ENCODE assay signal across 1 cellular context in genomic region chr15:43105778-43106485, GRCh38.
TF ChIP-seq lines count a peak whose summit lies in the region.

Gene UBR1 (minus strand): TSS chr15:43106038. CDS start chr15:43106022, 16 bp downstream.

TF ChIP-seq in HepG2, 621 proteins besides CTCF, POLR2A, EP300 and RAD21 (continued from another document and continues in another):
- no peak for TF ChIP-seq KIAA2018 (CRISPR knock-in tag; IDR thresholded peaks at IDR 0.05; ENCODE audit: borderline replicate concordance)
- no peak for TF ChIP-seq ZNF235 (CRISPR knock-in tag; IDR thresholded peaks at IDR 0.05; ENCODE audit: borderline replicate concordance)
- TF ChIP-seq ZFX (CRISPR knock-in tag; IDR thresholded peaks at IDR 0.05; ENCODE audit: low read depth) = peak; percentile 62
- peak; percentile 97 for TF ChIP-seq KAT8 (CRISPR knock-in tag; IDR thresholded peaks at IDR 0.05)
- TF ChIP-seq KDM2A (CRISPR knock-in tag; IDR thresholded peaks at IDR 0.05; ENCODE audit: borderline replicate concordance, low read depth) = peak; percentile 79; the same call in 1 of the 2 replicates
- peak; percentile 79; the same call in 1 of the 2 replicates for TF ChIP-seq KDM5B (CRISPR knock-in tag; IDR thresholded peaks at IDR 0.05; ENCODE audit: borderline replicate concordance)
- peak in 1 of 2 experiments; percentile 61; a peak in 1 of 4 replicates for TF ChIP-seq KLF16 (CRISPR knock-in tag; IDR thresholded peaks at IDR 0.05)
- peak; percentile 68; the same call in 1 of the 2 replicates for TF ChIP-seq ZFP91 (CRISPR knock-in tag; IDR thresholded peaks at IDR 0.05; ENCODE audit: borderline replicate concordance)
- TF ChIP-seq IKZF5 (CRISPR knock-in tag; IDR thresholded peaks at IDR 0.05) = peak; percentile 71
- TF ChIP-seq ZFP62 (CRISPR knock-in tag; IDR thresholded peaks at IDR 0.05) = no peak
- peak; percentile 14; the same call in 1 of the 2 replicates for TF ChIP-seq BCL6 (CRISPR knock-in tag; IDR thresholded peaks at IDR 0.05)
- no peak for TF ChIP-seq MAFF (IDR thresholded peaks at IDR 0.05; ENCODE audit: low read depth, low read length)
- TF ChIP-seq ZNF30 (CRISPR knock-in tag; IDR thresholded peaks at IDR 0.05) = peak; percentile 56; the same call in 1 of the 2 replicates
- peak; percentile 96 for TF ChIP-seq SAP130 (CRISPR knock-in tag; IDR thresholded peaks at IDR 0.05; ENCODE audit: low read depth)
- TF ChIP-seq LRRFIP1 (CRISPR knock-in tag; conservative IDR thresholded peaks at IDR 0.05) = no peak
- peak; percentile 94 for TF ChIP-seq ELF1 (CRISPR knock-in tag; IDR thresholded peaks at IDR 0.05)
- peak; percentile 12; the same call in 1 of the 2 replicates for TF ChIP-seq ZNF768 (CRISPR knock-in tag; IDR thresholded peaks at IDR 0.05)
- no peak for TF ChIP-seq ZBTB44 (CRISPR knock-in tag; IDR thresholded peaks at IDR 0.05)
- 0 out of 2 replicates have a peak, but pooled peaks have one; percentile 17 for TF ChIP-seq ZKSCAN8 (CRISPR knock-in tag; IDR thresholded peaks at IDR 0.05; ENCODE audit: borderline replicate concordance)
- peak; percentile 61; the same call in 1 of the 2 replicates for TF ChIP-seq KDM3A (CRISPR knock-in tag; IDR thresholded peaks at IDR 0.05; ENCODE audit: low read depth)
- 0 out of 2 replicates have a peak, but pooled peaks have one; percentile 44 for TF ChIP-seq ZSCAN31 (CRISPR knock-in tag; IDR thresholded peaks at IDR 0.05; ENCODE audit: low read depth)
- peak; percentile 47 for TF ChIP-seq ZNF501 (CRISPR knock-in tag; IDR thresholded peaks at IDR 0.05)
- 0 out of 2 replicates have a peak, but pooled peaks have one; percentile 42 for TF ChIP-seq ZNF879 (CRISPR knock-in tag; IDR thresholded peaks at IDR 0.05)
- TF ChIP-seq HOXD1 (CRISPR knock-in tag; IDR thresholded peaks at IDR 0.05) = peak; percentile 51; the same call in 1 of the 2 replicates
- no peak for TF ChIP-seq ARNT2 (CRISPR knock-in tag; IDR thresholded peaks at IDR 0.05; ENCODE audit: low read depth)
- TF ChIP-seq ZIK1 (CRISPR knock-in tag; IDR thresholded peaks at IDR 0.05; ENCODE audit: borderline replicate concordance, low read depth) = no peak
- no peak for TF ChIP-seq ZNF678 (CRISPR knock-in tag; IDR thresholded peaks at IDR 0.05)
- no peak for TF ChIP-seq ZNF205 (CRISPR knock-in tag; IDR thresholded peaks at IDR 0.05)
- no peak for TF ChIP-seq ZNF3 (CRISPR knock-in tag; IDR thresholded peaks at IDR 0.05)
- TF ChIP-seq ZFY (CRISPR knock-in tag; IDR thresholded peaks at IDR 0.05) = peak; percentile 68
- no peak for TF ChIP-seq ZNF232 (CRISPR knock-in tag; IDR thresholded peaks at IDR 0.05; ENCODE audit: borderline replicate concordance)
- no peak for TF ChIP-seq NFE2 (CRISPR knock-in tag; IDR thresholded peaks at IDR 0.05)
- no peak for TF ChIP-seq ZNF740 (CRISPR knock-in tag; IDR thresholded peaks at IDR 0.05)
- TF ChIP-seq PRDM4 (CRISPR knock-in tag; IDR thresholded peaks at IDR 0.05; ENCODE audit: borderline replicate concordance) = no peak
- no peak for TF ChIP-seq EED (CRISPR knock-in tag; IDR thresholded peaks at IDR 0.05)
- TF ChIP-seq ZNF362 (CRISPR knock-in tag; IDR thresholded peaks at IDR 0.05; ENCODE audit: borderline replicate concordance) = peak; percentile 96
- 0 out of 2 replicates have a peak, but pooled peaks have one; percentile 39 for TF ChIP-seq FOXO4 (CRISPR knock-in tag; conservative IDR thresholded peaks at IDR 0.05)
- no peak for TF ChIP-seq SNRNP70 (IDR thresholded peaks at IDR 0.05; ENCODE audit: low read depth, low read length)
- TF ChIP-seq MLLT10 (CRISPR knock-in tag; IDR thresholded peaks at IDR 0.05) = no peak
- TF ChIP-seq RELA (CRISPR knock-in tag; IDR thresholded peaks at IDR 0.05) = no peak
- no peak for TF ChIP-seq ZNF160 (CRISPR knock-in tag; IDR thresholded peaks at IDR 0.05)
- TF ChIP-seq TOPORS (CRISPR knock-in tag; IDR thresholded peaks at IDR 0.05) = no peak
- no peak for TF ChIP-seq AGO2 (optimal IDR thresholded peaks at IDR 0.05; ENCODE audit: low read depth, low read length)
